Comparison of ENCODE assay signal across 16 cellular contexts in genomic region chr14:32762886-32763285, GRCh38.
"Had no signal": no experiment of that assay in that cellular context is flagged by ENCODE, and none has a peak within 500 bp of the region (broad histone marks: within the 10 kb centered on the region; RNA-seq: fewer than 3 reads in every experiment).

No MANE protein-coding gene starts in this region.

- H3K4me3 ChIP-seq: colonic mucosa, heart left ventricle, left ventricle myocardium inferior, sigmoid colon, testis had no signal

- H3K4me1 ChIP-seq: colonic mucosa, sigmoid colon, testis had no signal

- H3K9me3 ChIP-seq: colonic mucosa, heart left ventricle, left ventricle myocardium inferior, sigmoid colon, testis had no signal

- H3K9me3 Mint-ChIP-seq: activated T-cell treated with anti-CD3 and anti-CD28 coated beads, Interleukin-2, amount 50 U/mL, for 24 hours had no signal

- H3K4me1 Mint-ChIP-seq: nephron progenitor cell had no signal

- DNase-seq: activated effector memory CD4-positive, alpha-beta T cell treated with anti-CD3 and anti-CD28 coated beads, Interleukin-2, amount 50 U/mL, for 16 hours; activated T-cell treated with anti-CD3 and anti-CD28 coated beads, Interleukin-2, amount 50 U/mL, for 24 hours; colonic mucosa; foreskin melanocyte; heart left ventricle; kidney; left ventricle myocardium inferior; mesenchymal stem cell; nephron progenitor cell; sigmoid colon; stimulated activated CD4-positive, alpha-beta T cell treated with anti-CD3 and anti-CD28 coated beads, Interleukin-4, amount 100 ng/mL, for 24 hours; T-helper 2 cell; testis had no signal

- H3K27me3 Mint-ChIP-seq: activated T-cell treated with anti-CD3 and anti-CD28 coated beads, Interleukin-2, amount 50 U/mL, for 24 hours; stimulated activated naive CD8-positive, alpha-beta T cell treated with anti-CD3 and anti-CD28 coated beads, Interleukin-15, Interleukin-2, amounts not matched to agents 100 ng/mL and 50 ng/mL, for 24 hours had no signal

- H3K4me3 Mint-ChIP-seq: activated T-cell treated with anti-CD3 and anti-CD28 coated beads, Interleukin-2, amount 50 U/mL, for 24 hours; nephron progenitor cell; stimulated activated naive CD8-positive, alpha-beta T cell treated with anti-CD3 and anti-CD28 coated beads, Interleukin-15, Interleukin-2, amounts not matched to agents 100 ng/mL and 50 ng/mL, for 24 hours had no signal

- H3K36me3 Mint-ChIP-seq: activated naive CD4-positive, alpha-beta T cell treated with anti-CD3 and anti-CD28 coated beads, Interleukin-2, amount 50 U/mL, for 72 hours had no signal

- H3K36me3 ChIP-seq: colonic mucosa, left ventricle myocardium inferior, sigmoid colon had no signal

- H3K27ac Mint-ChIP-seq: activated naive CD4-positive, alpha-beta T cell treated with anti-CD3 and anti-CD28 coated beads, Interleukin-2, amount 50 U/mL, for 72 hours; activated T-cell treated with anti-CD3 and anti-CD28 coated beads, Interleukin-2, amount 50 U/mL, for 24 hours; nephron progenitor cell; stimulated activated naive CD8-positive, alpha-beta T cell treated with anti-CD3 and anti-CD28 coated beads, Interleukin-15, Interleukin-2, amounts not matched to agents 100 ng/mL and 50 ng/mL, for 24 hours had no signal

- H3K27ac ChIP-seq: colonic mucosa, heart left ventricle, left ventricle myocardium inferior, sigmoid colon, testis had no signal

- ATAC-seq: activated CD4-positive, CD25-positive, alpha-beta regulatory T cell treated with anti-CD3 and anti-CD28 coated beads, Interleukin-2, amount 50 U/mL, for 24 hours; activated naive CD4-positive, alpha-beta T cell treated with anti-CD3 and anti-CD28 coated beads, Interleukin-2, amount 50 U/mL, for 72 hours; heart left ventricle had no signal

- H3K27me3 ChIP-seq: colonic mucosa, heart left ventricle, sigmoid colon, testis had no signal
